ENCODE assay signal across 21 cellular contexts in genomic region chr7:45084901-45085618, GRCh38. TPM values are rescaled to one million over a fixed set of nuclear protein-coding genes. Genes with fewer than 3 reads are reported as not detected.
DNase-seq lines count a peak whose midpoint lies in the region; ATAC-seq and TF ChIP-seq lines count a peak whose summit lies in the region.
"Had no signal": no experiment of that assay in that cellular context is flagged by ENCODE, and none has a peak within 500 bp of the region (broad histone marks: within the 10 kb centered on the region; RNA-seq: fewer than 3 reads in every experiment).

No MANE protein-coding gene starts in this region.

- no peak overlapping the region for H3K14ac ChIP-seq in neuronal stem cell (ENCODE audit: low read length)

- no peak overlapping the region for H3K4ac ChIP-seq in neuronal stem cell (ENCODE audit: low read length)

- TF ChIP-seq CTCF in coronary artery (IDR thresholded peaks at IDR 0.05) = no peak
- TF ChIP-seq CTCF in upper lobe of right lung (IDR thresholded peaks at IDR 0.05) = no peak
- TF ChIP-seq CTCF in testis (IDR thresholded peaks at IDR 0.05) = no peak
- no peak for TF ChIP-seq CTCF in mammary epithelial cell (conservative IDR thresholded peaks at IDR 0.05 in 1 of 2, IDR thresholded peaks at IDR 0.05 in 1 of 2; ENCODE audit: extremely low read depth in 1 of 2, insufficient read depth in 1 of 2, low read depth in 1 of 2, low read length in 2 of 2)

- dilution Hi-C loops in mammary epithelial cell (cut with HindIII; ENCODE audit: low sequenced_read_pairs) = loop anchor here (5.0 kb wide), 1 partner anchor 42 kb away; no protein-coding TSS in a partner anchor

- H2AK5ac ChIP-seq in neuronal stem cell (ENCODE audit: low read depth, low read length) = no peak overlapping the region

- H4K91ac ChIP-seq in neuronal stem cell (ENCODE audit: low read depth, low read length, poor library complexity) = no peak overlapping the region

- no peak overlapping the region for H3K27ac ChIP-seq in coronary artery
- H3K27ac ChIP-seq in neuronal stem cell (replicated peaks; ENCODE audit: low read length) = no peak overlapping the region
- H3K27ac ChIP-seq in upper lobe of right lung = no peak overlapping the region
- no peak overlapping the region for H3K27ac ChIP-seq in testis
- H3K27ac ChIP-seq in mammary epithelial cell (ENCODE audit: insufficient read depth, low read depth, low read length) = no peak overlapping the region
- H3K27ac ChIP-seq: HL-60 had no signal

- H3K36me3 ChIP-seq in neuronal stem cell (replicated peaks in 1 of 2; ENCODE audit: control insufficient read depth in 2 of 2, insufficient read depth in 2 of 2, low read length in 2 of 2) = peaks cover 0 to 3% of the 10 kb centered on the region in 2 donors
- no peaks in the 10 kb centered on the region for H3K36me3 ChIP-seq in upper lobe of right lung
- no peaks in the 10 kb centered on the region for H3K36me3 ChIP-seq in testis (ENCODE audit: low read depth, missing control alignments)
- H3K36me3 ChIP-seq in mammary epithelial cell (ENCODE audit: insufficient read depth, low read length) = no peaks in the 10 kb centered on the region

- H3K79me1 ChIP-seq in neuronal stem cell (ENCODE audit: low read depth, low read length) = peaks cover 8% of the 10 kb centered on the region

- no CpG with 5 or more reads among the region's 24 CpGs for WGBS in neuronal stem cell (ENCODE audit: extremely low coverage in 2 of 2, insufficient read length in 2 of 2, insufficient replicate concordance in 1 of 2), 2 donors
- 68 to 78% methylated on average over 12 to 24 of the region's 24 CpGs for WGBS in testis, 2 donors
- WGBS in mammary epithelial cell (ENCODE audit: low coverage, missing lambda C conversion rate) = 80% methylated on average over 9 of the region's 24 CpGs

- H3K79me2 ChIP-seq in mammary epithelial cell (ENCODE audit: insufficient read depth, low read length) = no peaks in the 10 kb centered on the region

- no peak overlapping the region for H3K4me3 ChIP-seq in coronary artery
- no peak overlapping the region for H3K4me3 ChIP-seq in neuronal stem cell (ENCODE audit: low read length in 2 of 2)
- no peak overlapping the region for H3K4me3 ChIP-seq in upper lobe of right lung
- H3K4me3 ChIP-seq in testis = no peak overlapping the region
- no peak overlapping the region for H3K4me3 ChIP-seq in mammary epithelial cell (replicated peaks in 1 of 3; ENCODE audit: insufficient read depth in 1 of 3, low read depth in 2 of 3, low read length in 3 of 3)

- no peak for TF ChIP-seq POLR2A in testis (IDR thresholded peaks at IDR 0.05)

- no TSS peak for BruUV-seq in mammary epithelial cell (replicated peaks; lab: Mats Ljungman, UMichigan)

- H3K4me1 ChIP-seq in neuronal stem cell (ENCODE audit: control insufficient read depth in 2 of 2, insufficient read depth in 1 of 2, low read depth in 1 of 2, low read length in 2 of 2) (peaks cover 2 to 4% of the 10 kb centered on the region in 2 donors), upper lobe of right lung (no peaks in the 10 kb centered on the region), testis (peaks cover 28% of the 10 kb centered on the region), mammary epithelial cell (ENCODE audit: insufficient read depth, low read length) (peaks cover 19% of the 10 kb centered on the region)

- H3K23ac ChIP-seq in neuronal stem cell (ENCODE audit: low read depth, low read length, poor library complexity) = peak overlapping the region; percentile 5

- H2AFZ ChIP-seq in neuronal stem cell (ENCODE audit: low read length) (no peak overlapping the region), mammary epithelial cell (ENCODE audit: low read depth, low read length) (no peak overlapping the region)

- peaks cover 0 to 10% (median 4%) of the 10 kb centered on the region in 3 experiments for H3K27me3 ChIP-seq in neuronal stem cell (ENCODE audit: control insufficient read depth in 3 of 3, insufficient read depth in 3 of 3, low read depth in 1 of 3, low read length in 3 of 3)
- H3K27me3 ChIP-seq in upper lobe of right lung = no peaks in the 10 kb centered on the region
- H3K27me3 ChIP-seq in testis = no peaks in the 10 kb centered on the region
- no peaks in the 10 kb centered on the region for H3K27me3 ChIP-seq in mammary epithelial cell (ENCODE audit: insufficient read depth, low read length)

- in situ Hi-C loops in mammary epithelial cell (cut with MboI; ENCODE audit: low sequenced_read_pairs in 2 of 2) = no loop called here

- H2BK120ac ChIP-seq in neuronal stem cell (ENCODE audit: low read depth, low read length) = no peak overlapping the region

- H3K9me3 ChIP-seq in neuronal stem cell (replicated peaks in 1 of 2; ENCODE audit: control insufficient read depth in 2 of 2, insufficient read depth in 1 of 2, low read depth in 1 of 2, low read length in 2 of 2) = no peaks in the 10 kb centered on the region
- H3K9me3 ChIP-seq in upper lobe of right lung = no peaks in the 10 kb centered on the region
- no peaks in the 10 kb centered on the region for H3K9me3 ChIP-seq in testis
- no peaks in the 10 kb centered on the region for H3K9me3 ChIP-seq in mammary epithelial cell (replicated peaks; ENCODE audit: insufficient read depth, low read length)

- H2BK5ac ChIP-seq in neuronal stem cell (ENCODE audit: low read length) = no peak overlapping the region

- H4K8ac ChIP-seq in neuronal stem cell (ENCODE audit: low read depth, low read length) = no peak overlapping the region

- ATAC-seq in upper lobe of right lung = no peak
- ATAC-seq: CD8-positive, alpha-beta T cell had no signal

- no peak overlapping the region for H2BK12ac ChIP-seq in neuronal stem cell (ENCODE audit: low read length)

- no peak overlapping the region for H2BK15ac ChIP-seq in neuronal stem cell (ENCODE audit: low read length)

- intact Hi-C loops in upper lobe of right lung (cut with DNase I) (no loop called here), testis (cut with DNase I; ENCODE audit: low total_unique reads) (no loop called here), mammary epithelial cell (cut with micrococcal nuclease) (loop anchor here (10.0 kb wide), 1 partner anchor 100 kb away; no protein-coding TSS in a partner anchor)

- H3K9ac ChIP-seq in neuronal stem cell (ENCODE audit: low read depth, low read length, poor library complexity) (no peak overlapping the region), mammary epithelial cell (ENCODE audit: insufficient read depth, low read length) (no peak overlapping the region)

- H3K4me2 ChIP-seq in neuronal stem cell (ENCODE audit: insufficient read depth, low read length, poor library complexity, severe bottlenecking) (no peak overlapping the region), mammary epithelial cell (ENCODE audit: insufficient read depth, low read depth, low read length) (no peak overlapping the region)

- H4K20me1 ChIP-seq in mammary epithelial cell (ENCODE audit: insufficient read depth, low read length) = no peaks in the 10 kb centered on the region

- CTCF ChIA-PET in mammary epithelial cell (lab: Charles Lee; ENCODE audit: low non-redundant PET) = no interaction called here

- H3K18ac ChIP-seq in neuronal stem cell (ENCODE audit: low read length) = peak overlapping the region; percentile 27

- peak; percentile 2 for DNase-seq in activated gamma-delta T cell treated with Interleukin-2 at 50 U/mL for 16 hours
- no peak for DNase-seq in activated gamma-delta T cell (lab: John Stamatoyannopoulos, UW)
- DNase-seq in coronary artery (ENCODE audit: low spot score) = peak; percentile 64
- no peak for DNase-seq in neuronal stem cell (ENCODE audit: low spot score)
- DNase-seq in upper lobe of right lung = peak; percentile 59
- no peak for DNase-seq in testis
- DNase-seq in mammary epithelial cell = no peak
- DNase-seq in COR-L47 (lab: John Stamatoyannopoulos, UW) = no peak
- DNase-seq: 8988T; Calu3; CD8-positive, alpha-beta T cell; DMS153; KBM-7; MM.1S; NCI-H1092; NCI-H1436 treated with DMSO at 0.1 percent for 48 hours; NCI-H2029; NCI-H2227 treated with DMSO at 0.1 percent for 48 hours; NCI-H510A treated with DMSO at 0.1 percent for 48 hours; NCI-H748 treated with DMSO at 0.1 percent for 48 hours had no signal

RNA-seq across cellular contexts. Expression of gene NACAD, which starts 3.7 kb away (rescaled TPM):
- 3.5 TPM for polyA plus RNA-seq in neuronal stem cell (2013, experiment 1 of 2)
- 3.6 TPM for polyA plus RNA-seq in neuronal stem cell (2013, experiment 2 of 2)
- total RNA-seq in upper lobe of right lung (2.3 TPM), testis (10 to 100 TPM in 1 of 2 donors, 1 to 10 TPM in 1; 6.9 to 12.0 TPM), mammary epithelial cell (1 to 10 TPM in 1 of 2 donors, under 1 TPM in 1; 0.17 to 4.6 TPM)
- polyA plus RNA-seq in testis (ENCODE audit: insufficient read depth, low read depth, low replicate concordance) (8.7 TPM), mammary epithelial cell (0.18 TPM)
- polyA minus RNA-seq in mammary epithelial cell = 1.7 TPM

RNA-seq across cellular contexts. Expression of gene TBRG4, which starts 26.4 kb away (rescaled TPM):
- polyA plus RNA-seq in neuronal stem cell (2013, experiment 1 of 2) = 46.9 TPM
- 46.7 TPM for polyA plus RNA-seq in neuronal stem cell (2013, experiment 2 of 2)
- total RNA-seq in upper lobe of right lung (59.4 TPM), testis (10 to 100 TPM; 75.7 to 82.8 TPM), mammary epithelial cell (10 to 100 TPM; 68.8 to 99.4 TPM)
- polyA plus RNA-seq in testis (ENCODE audit: insufficient read depth, low read depth, low replicate concordance) (82.7 TPM), mammary epithelial cell (90.6 TPM)
- polyA minus RNA-seq in mammary epithelial cell = 144 TPM

Comparison
In these comparisons a context has a peak if more than half of its experiments do, and no peak if none do; other contexts are left out.
1. DNase-seq: peak in activated gamma-delta T cell treated with Interleukin-2 at 50 U/mL for 16 hours (single experiment), coronary artery (single experiment) and upper lobe of right lung (single experiment); none in activated gamma-delta T cell (single experiment), neuronal stem cell (single experiment), testis (single experiment), mammary epithelial cell (single experiment) and COR-L47 (single experiment).